ENCODE assay signal across 12 cellular contexts in genomic region chr3:185815391-185816282, GRCh38. TPM values are rescaled to one million over a fixed set of nuclear protein-coding genes. Genes with fewer than 3 reads are reported as not detected.
A peak's percentile ranks its signal among the peaks of the same experiment; 100 is the strongest.
DNase-seq lines count a peak whose midpoint lies in the region; ATAC-seq, FAIRE-seq and TF ChIP-seq lines count a peak whose summit lies in the region.
"Had no signal": no experiment of that assay in that cellular context is flagged by ENCODE, and none has a peak within 500 bp of the region (broad histone marks: within the 10 kb centered on the region; RNA-seq: fewer than 3 reads in every experiment).

No MANE protein-coding gene starts in this region.

- H3K27me3 ChIP-seq in CD8-positive, alpha-beta memory T cell (ENCODE audit: insufficient read depth, low read length, poor library complexity, severe bottlenecking), result peaks cover 13% of the 10 kb centered on the region
- H3K27me3 ChIP-seq in HUES64 (ENCODE audit: insufficient read depth, low read length) (no peaks in the 10 kb centered on the region), K562 (ENCODE audit: control insufficient read depth in 2 of 2, insufficient read depth in 2 of 2, low read length in 2 of 2) (no peaks in the 10 kb centered on the region), suprapubic skin (peaks cover 13% of the 10 kb centered on the region), uterus (peaks cover 0 to 7% of the 10 kb centered on the region in 2 donors)

- H3K9me1 ChIP-seq in K562 (ENCODE audit: control insufficient read depth, insufficient read depth, low read length), result no peaks in the 10 kb centered on the region

- FAIRE-seq in K562 (lab: Jason Lieb, UNC), result peak; percentile 92

- no peaks in the 10 kb centered on the region for H3K4me1 ChIP-seq in CD8-positive, alpha-beta memory T cell (ENCODE audit: insufficient read depth, low read length)
- H3K4me1 ChIP-seq in HUES64 (ENCODE audit: insufficient read depth, low read length) (peaks cover 99% of the 10 kb centered on the region), K562 (replicated peaks in 1 of 2; ENCODE audit: control insufficient read depth in 2 of 2, insufficient read depth in 2 of 2, low read length in 2 of 2) (peaks cover 9 to 47% of the 10 kb centered on the region in 2 experiments), suprapubic skin (no peaks in the 10 kb centered on the region), uterus (no peaks in the 10 kb centered on the region)

- TF ChIP-seq CTCF in K562 (IDR thresholded peaks at IDR 0.05 in 2 of 3, conservative IDR thresholded peaks at IDR 0.05 in 1 of 3; ENCODE audit: insufficient read depth in 2 of 3, low read depth in 1 of 3, low read length in 3 of 3) (no peak), suprapubic skin (IDR thresholded peaks at IDR 0.05) (no peak), uterus (IDR thresholded peaks at IDR 0.05) (no peak)

- H4K20me1 ChIP-seq in K562 (replicated peaks; ENCODE audit: control insufficient read depth, insufficient read depth, low read length), result no peaks in the 10 kb centered on the region

- H3K36me3 Mint-ChIP-seq in CD8-positive, alpha-beta memory T cell, result no peaks in the 10 kb centered on the region

- peaks cover 100% of the 10 kb centered on the region for H3K79me2 ChIP-seq in K562 (ENCODE audit: control insufficient read depth, insufficient read depth, low read length)

- H3K9me3 ChIP-seq in CD8-positive, alpha-beta memory T cell (ENCODE audit: low read length), result no peaks in the 10 kb centered on the region
- no peaks in the 10 kb centered on the region for H3K9me3 ChIP-seq in HUES64 (ENCODE audit: insufficient read depth, low read depth, low read length)
- H3K9me3 ChIP-seq in K562 (replicated peaks; ENCODE audit: control insufficient read depth, insufficient read depth, low read depth, low read length), result no peaks in the 10 kb centered on the region
- H3K9me3 ChIP-seq in suprapubic skin, result no peaks in the 10 kb centered on the region
- H3K9me3 ChIP-seq in uterus, result no peaks in the 10 kb centered on the region

- H3K9me3 Mint-ChIP-seq in CD8-positive, alpha-beta memory T cell, result peaks cover 0 to 1% (median 0%) of the 10 kb centered on the region in 5 donors

- peak; percentile 61 for ATAC-seq in K562

- no peak overlapping the region for H3K4me3 Mint-ChIP-seq in CD8-positive, alpha-beta memory T cell

- H3K27me3 Mint-ChIP-seq in CD8-positive, alpha-beta memory T cell, result peaks cover 21 to 40% of the 10 kb centered on the region in 2 donors

- intact Hi-C loops in K562 (cut with micrococcal nuclease) (no loop called here), uterus (cut with DNase I; ENCODE audit: low total_unique reads) (no loop called here)

- BruUV-seq in K562 (replicated peaks; lab: Mats Ljungman, UMichigan), result no TSS peak

- CTCF ChIA-PET in CD8-positive, alpha-beta memory T cell (lab: Charles Lee), result no interaction called here
- CTCF ChIA-PET in K562 (lab: Yijun Ruan, JAX; ENCODE audit: low intra/inter-chr PET ratio), result no interaction called here

- H3K27ac Mint-ChIP-seq in CD8-positive, alpha-beta memory T cell, result no peak overlapping the region

- H3K4me1 Mint-ChIP-seq in CD8-positive, alpha-beta memory T cell, result no peaks in the 10 kb centered on the region

- peak overlapping the region; percentile 28 for H3K27ac ChIP-seq in CD8-positive, alpha-beta memory T cell (ENCODE audit: low read depth, low read length)
- peak overlapping the region; percentile 66 for H3K27ac ChIP-seq in HUES64 (ENCODE audit: low read depth, low read length)
- peak overlapping the region; percentile 80 for H3K27ac ChIP-seq in K562 (ENCODE audit: extremely low read depth, low read depth, low read length)
- H3K27ac ChIP-seq in suprapubic skin, result no peak overlapping the region
- H3K27ac ChIP-seq in uterus, result no peak overlapping the region
- H3K27ac ChIP-seq: VCaP had no signal

- in situ Hi-C loops in K562 (cut with MboI), result no loop called here

- H3K4me2 ChIP-seq in K562 (ENCODE audit: insufficient read depth, low read length), result peak overlapping the region; percentile 83

- TF ChIP-seq EP300 in K562 (IDR thresholded peaks at IDR 0.05; ENCODE audit: low read length) (no peak; the same call in 1 of the 2 replicates), suprapubic skin (IDR thresholded peaks at IDR 0.05) (no peak)

- H3K9ac ChIP-seq in HUES64 (ENCODE audit: low read depth, low read length), result peak overlapping the region; percentile 38; the same call in 1 of the 2 replicates
- peak overlapping the region; percentile 72 to 76; a peak in 3 of 4 replicates for H3K9ac ChIP-seq in K562 (ENCODE audit: insufficient read depth in 1 of 2, low read depth in 2 of 2, low read length in 2 of 2)

- H3K4me3 ChIP-seq in CD8-positive, alpha-beta memory T cell (ENCODE audit: low read length), result no peak overlapping the region
- H3K4me3 ChIP-seq in HUES64 (ENCODE audit: low read length) (peak overlapping the region; percentile 14), K562 (peak overlapping the region; percentile 10; the same call in 1 of the 2 replicates), suprapubic skin (no peak overlapping the region), uterus (no peak overlapping the region)

- POLR2A ChIA-PET in CD8-positive, alpha-beta memory T cell (lab: Charles Lee), result no interaction called here
- POLR2A ChIA-PET in K562 (lab: Yijun Ruan, JAX), result interaction anchor here (0.6 to 1.3 kb wide), 3 partner anchors 11 to 90 kb away, joined by 3 to 5 read pairs (median 4); no protein-coding TSS in a partner anchor

- H2AFZ ChIP-seq in K562 (ENCODE audit: low read depth, low read length), result peak overlapping the region; percentile 6

- TF ChIP-seq RAD21 in K562 (CRISPR knock-in tag; conservative IDR thresholded peaks at IDR 0.05 in 1 of 2, IDR thresholded peaks at IDR 0.05 in 1 of 2), result no peak

- no peak for TF ChIP-seq POLR2A in K562 (conservative IDR thresholded peaks at IDR 0.05)
- TF ChIP-seq POLR2A in suprapubic skin (IDR thresholded peaks at IDR 0.05), result no peak
- TF ChIP-seq POLR2A in uterus (IDR thresholded peaks at IDR 0.05), result no peak

- H3K36me3 ChIP-seq in CD8-positive, alpha-beta memory T cell (ENCODE audit: insufficient read depth, low read length), result no peaks in the 10 kb centered on the region
- H3K36me3 ChIP-seq in HUES64 (ENCODE audit: insufficient read depth, low read length) (no peaks in the 10 kb centered on the region), K562 (ENCODE audit: control insufficient read depth, insufficient read depth, low read length) (no peaks in the 10 kb centered on the region; the same call in 2 of the 3 replicates), suprapubic skin (no peaks in the 10 kb centered on the region), uterus (no peaks in the 10 kb centered on the region)

- DNase-seq in CD8-positive, alpha-beta memory T cell, result no peak
- DNase-seq in K562 (ENCODE audit: extremely low read depth in 1 of 4, low spot score in 3 of 4) (peak in 3 of 4 experiments; percentile 18 to 73 (median 59)), left kidney (ENCODE audit: low read depth, low spot score) (peak; percentile 26), suprapubic skin (ENCODE audit: low spot score in 2 of 2) (no peak), uterus (no peak)
- DNase-seq in stimulated activated naive CD4-positive, alpha-beta T cell treated with Interleukin-2 at 50 U/mL for 16 hours (lab: John Stamatoyannopoulos, UW), result no peak
- no peak for DNase-seq in activated T-cell treated with anti-CD3 and anti-CD28 coated beads, Interleukin-2, amount 50 U/mL, for 48 hours
- DNase-seq: activated effector memory CD4-positive, alpha-beta T cell treated with Interleukin-2 at 50 U/mL for 16 hours; NCI-H1092 treated with DMSO at 0.1 percent for 48 hours; occipital lobe had no signal

- 46% methylated on average over 8 of the region's 11 CpGs for WGBS in HUES64
- WGBS in K562 (ENCODE audit: insufficient coverage, low coverage, missing lambda C conversion rate), result 2% methylated on average over 11 of the region's 11 CpGs
- 66% methylated on average over 11 of the region's 11 CpGs for WGBS in suprapubic skin

TF ChIP-seq in K562, 482 proteins besides CTCF, POLR2A, EP300 and RAD21 (continues in another document):
- TF ChIP-seq TEAD2 (tag; IDR thresholded peaks at IDR 0.05) (no peak), RCOR1 (IDR thresholded peaks at IDR 0.05; ENCODE audit: borderline replicate concordance in 1 of 2, low read depth in 2 of 2, low read length in 2 of 2) (0 out of 4 replicates have a peak, but pooled peaks of 1 of the 2 experiments have one; percentile 20), MCM7 (IDR thresholded peaks at IDR 0.05) (no peak), FUS (optimal IDR thresholded peaks at IDR 0.05; ENCODE audit: low read depth, low read length) (no peak), ZNF717 (CRISPR knock-in tag; IDR thresholded peaks at IDR 0.05) (no peak)

RNA-seq across cellular contexts. Expression of gene IGF2BP2, which starts 9.2 kb away (rescaled TPM):
- under 1 TPM; 0.42 TPM for total RNA-seq in CD8-positive, alpha-beta memory T cell
- not detected for polyA plus RNA-seq in CD8-positive, alpha-beta memory T cell
- polyA plus RNA-seq in HUES64 (2013, experiment 1 of 2), result 87.0 TPM
- 107 TPM for polyA plus RNA-seq in HUES64 (2013, experiment 2 of 2)
- 69.6 and 146 TPM in 2 replicates for total RNA-seq in K562 (2011; cell fraction: chromatin; rRNA removed; ENCODE audit: low replicate concordance)
- 23.8 and 33.3 TPM in 2 replicates for total RNA-seq in K562 (2011; cell fraction: nucleolus; rRNA removed)
- total RNA-seq in K562 (2011; cell fraction: nucleoplasm; rRNA removed), result 45.3 and 46.5 TPM in 2 replicates
- total RNA-seq in K562 (2014; rRNA removed) (39.4 and 39.8 TPM in 2 replicates), K562 (2014; rRNA removed; fragmentation: Illumina TruSeq; extraction: Trizol) (31.9 and 35.7 TPM in 2 replicates), K562 (2015; rRNA removed; fragmentation: Illumina TruSeq; extraction: Trizol) (30.5 and 32.3 TPM in 2 replicates), K562 (2021) (57.3 and 59.6 TPM in 2 replicates), suprapubic skin (10 to 100 TPM in 1 of 4 donors, 1 to 10 TPM in 3; 7.6 to 29.9 (median 8.4) TPM), uterus (10 to 100 TPM in 3 of 4 donors, 1 to 10 TPM in 1; 2.9 to 65.6 (median 13.1) TPM)
- polyA plus RNA-seq in K562 (2011; rRNA removed) (3.4 and 5.2 TPM in 2 replicates), K562 (2014; fragmentation: Illumina TruSeq; extraction: Trizol) (50.0 and 58.5 TPM in 2 replicates), K562 (2014; fragmentation: Nextera tagmentation; extraction: Ambion mirVana) (1 to 10 TPM; 3.2 to 3.5 TPM), K562 (2014; rRNA removed) (21.1 and 27.7 TPM in 2 replicates)
- 0.95 and 2.9 TPM in 2 replicates for polyA plus RNA-seq in K562 (2011; cell fraction: cytosol; rRNA removed)
- 11.1 and 17.4 TPM in 2 replicates for polyA plus RNA-seq in K562 (2011; cell fraction: nucleus; rRNA removed)
- polyA plus RNA-seq in K562 (2012), result 32.3 and 35.2 TPM in 2 replicates
- 13.0 and 18.7 TPM in 2 replicates for polyA minus RNA-seq in K562 (2011; rRNA and poly(A)+ RNA removed)
- polyA minus RNA-seq in K562 (2011; cell fraction: cytosol; rRNA and poly(A)+ RNA removed), result 9.4 and 13.0 TPM in 2 replicates
- 17.1 and 20.3 TPM in 2 replicates for polyA minus RNA-seq in K562 (2011; cell fraction: nucleus; rRNA and poly(A)+ RNA removed)

Comparison
In these comparisons a context has a peak if more than half of its experiments do, and no peak if none do; other contexts are left out.
1. DNase-seq: peak in K562 (3 of 4) and left kidney (single experiment); none in CD8-positive, alpha-beta memory T cell (0 of 5), suprapubic skin (0 of 2), uterus (0 of 2), stimulated activated naive CD4-positive, alpha-beta T cell treated with Interleukin-2 at 50 U/mL for 16 hours (single experiment) and activated T-cell treated with anti-CD3 and anti-CD28 coated beads, Interleukin-2, amount 50 U/mL, for 48 hours (0 of 2).
2. H3K27ac ChIP-seq: peak in CD8-positive, alpha-beta memory T cell (single experiment), HUES64 (single experiment) and K562 (single experiment); none in suprapubic skin (single experiment) and uterus (0 of 2).
3. H3K4me3 ChIP-seq: peak in HUES64 (single experiment) and K562 (single experiment); none in CD8-positive, alpha-beta memory T cell (single experiment), suprapubic skin (single experiment) and uterus (0 of 2).